8 cellular contexts compared by ENCODE assay signal in the genomic region with DNA sequence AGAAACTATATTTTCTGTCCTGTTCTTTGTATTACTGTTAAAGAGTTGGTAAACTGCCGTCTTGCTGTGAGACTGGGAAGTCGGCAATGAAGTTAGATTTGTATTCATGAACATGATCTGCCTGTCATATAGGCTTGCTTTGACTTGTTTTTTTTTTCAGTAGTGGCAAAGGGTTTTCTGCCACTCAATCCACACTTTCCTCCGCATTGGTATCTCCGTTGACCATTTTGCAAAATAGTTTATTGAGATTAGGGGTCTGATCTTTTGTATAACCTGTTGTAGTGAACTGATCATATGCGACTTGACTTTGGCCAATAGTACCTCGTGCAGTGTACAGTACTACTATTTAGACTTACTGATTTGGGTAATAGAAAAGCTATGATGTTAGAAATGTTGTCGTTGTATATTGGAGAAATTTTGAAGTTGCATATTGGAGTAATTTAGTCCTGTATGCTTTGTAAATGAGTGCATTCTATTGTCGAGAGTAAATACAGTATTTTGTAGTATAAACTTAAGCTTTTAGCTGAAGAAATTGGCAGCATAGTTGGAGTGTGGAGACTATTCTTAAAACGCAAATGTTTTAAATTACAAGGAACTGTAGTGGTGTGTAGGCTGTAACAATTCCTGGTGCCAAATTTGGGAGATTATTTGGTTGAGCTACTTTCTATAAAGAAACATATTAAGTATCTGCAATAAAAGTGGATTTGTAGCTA. TPM values are rescaled to one million over a fixed set of nuclear protein-coding genes. Genes with fewer than 3 reads are reported as not detected.
DNase-seq lines count a peak whose midpoint lies in the region; ATAC-seq and TF ChIP-seq lines count a peak whose summit lies in the region.

No MANE protein-coding gene starts in this region.

- ATAC-seq in activated CD4-positive, CD25-positive, alpha-beta regulatory T cell treated with anti-CD3 and anti-CD28 coated beads, Interleukin-2, amount 50 U/mL, for 24 hours = no peak
- no peak for ATAC-seq in HG03354 (IDR thresholded peaks at IDR 0.05; ENCODE audit: poor library complexity, severe bottlenecking, unreplicated experiment)

- H3K27me3 ChIP-seq in mononuclear cell (ENCODE audit: insufficient read depth, low read length) = no peaks in the 10 kb centered on the region

- TF ChIP-seq CTCF in AG09319 (IDR thresholded peaks at IDR 0.05; ENCODE audit: low read depth, low read length) (no peak), cardiac fibroblast (IDR thresholded peaks at IDR 0.05; ENCODE audit: low read depth, low read length) (no peak)

- DNase-seq in AG09319 (ENCODE audit: extremely low read depth, low read depth) (peak; percentile 19), cardiac fibroblast (ENCODE audit: low read depth in 2 of 2) (peak in 1 of 2 donors; percentile 16), HK-2 (ENCODE audit: unreplicated experiment) (no peak)
- no peak for DNase-seq in Jurkat, Clone E6-1 (ENCODE audit: low read depth, low spot score)
- no peak for DNase-seq in stimulated activated CD4-positive, alpha-beta T cell treated with anti-CD3 and anti-CD28 coated beads, Interleukin-2, amount 100 ng/mL, for 48 hours

- H3K4me1 ChIP-seq in mononuclear cell (ENCODE audit: insufficient read depth, low read length) = peaks cover 34% of the 10 kb centered on the region

- H3K4me3 ChIP-seq in Jurkat, Clone E6-1 (ENCODE audit: low read length) = peak overlapping the region; percentile 65
- H3K4me3 ChIP-seq in cardiac fibroblast (replicated peaks in 1 of 2; ENCODE audit: low read depth in 2 of 2, low read length in 2 of 2) (peak overlapping the region; percentile 87 to 93), mononuclear cell (ENCODE audit: low read length) (peak overlapping the region; percentile 85)

- no peaks in the 10 kb centered on the region for H3K9me3 ChIP-seq in mononuclear cell (ENCODE audit: low read depth, low read length)

RNA-seq across cellular contexts. Expression of a gene that starts 1.8 kb away (rescaled TPM):
- 11.5 TPM for polyA plus RNA-seq in Jurkat, Clone E6-1 (2012; ENCODE audit: insufficient read depth, insufficient read length)
- 91.5 TPM for total RNA-seq in mononuclear cell
